In the genomic region with DNA sequence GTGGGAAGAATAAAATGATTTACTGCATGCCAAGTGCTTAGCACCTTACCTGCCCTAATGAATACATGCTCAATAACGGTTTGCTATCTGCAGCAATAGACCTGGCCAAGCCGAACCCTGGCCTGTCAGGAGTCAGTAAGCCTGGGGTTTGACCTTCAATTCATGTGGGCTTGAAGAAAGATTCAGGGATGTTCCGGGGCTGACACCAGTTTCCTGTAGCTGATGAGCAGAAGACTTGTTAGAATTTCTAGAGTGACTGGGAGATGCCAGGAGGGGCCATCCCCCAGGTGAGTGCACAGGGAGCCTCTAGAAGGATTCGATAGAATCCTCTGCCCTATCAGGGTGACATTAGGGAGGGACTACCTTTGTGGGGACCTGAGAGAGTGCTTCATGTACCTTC, we compare ENCODE assay signal across 23 cellular contexts.
"Had no signal": no experiment of that assay in that cellular context is flagged by ENCODE, and none has a peak within 500 bp of the region (broad histone marks: within the 10 kb centered on the region; RNA-seq: fewer than 3 reads in every experiment).

No MANE protein-coding gene starts in this region.

- H3K27ac ChIP-seq: HL-60, KMS-11, RWPE1 had no signal

- H3K4me2 ChIP-seq: KMS-11, SK-N-SH had no signal

- H3K9me3 ChIP-seq: SK-N-SH had no signal

- H3K4me3 ChIP-seq: K562 had no signal

- DNase-seq: MM.1S, NCI-H1092 treated with DMSO at 0.1 percent for 48 hours, NCI-H1436, NCI-H187, NCI-H2029, NCI-H2081 treated with DMSO at 0.1 percent for 48 hours, NCI-H2171, NCI-H226, NCI-H446, NCI-H510A, NCI-H524 treated with DMSO at 0.1 percent for 48 hours, NCI-H69, NCI-H774, PC-3, SHP77, SK-N-SH, SW 1271, T-cell had no signal

- ATAC-seq: K562, Panc1, PC-3, T-cell had no signal

- H3K9ac ChIP-seq: KMS-11, SK-N-SH had no signal
